Comparison of ENCODE assay signal across 18 cellular contexts in genomic region chr1:67418839-67419586, GRCh38. TPM values are rescaled to one million over a fixed set of nuclear protein-coding genes. Genes with fewer than 3 reads are reported as not detected.
A peak's percentile ranks its signal among the peaks of the same experiment; 100 is the strongest.
DNase-seq lines count a peak whose midpoint lies in the region; ATAC-seq and TF ChIP-seq lines count a peak whose summit lies in the region.
"Had no signal": no experiment of that assay in that cellular context is flagged by ENCODE, and none has a peak within 500 bp of the region (broad histone marks: within the 10 kb centered on the region; RNA-seq: fewer than 3 reads in every experiment).

No MANE protein-coding gene starts in this region.

- H3K27me3 ChIP-seq in CD8-positive, alpha-beta T cell (ENCODE audit: insufficient read depth, low read length) = no peaks in the 10 kb centered on the region
- H3K27me3 ChIP-seq in Loucy (ENCODE audit: insufficient read depth, low read length, poor library complexity, severe bottlenecking) = no peaks in the 10 kb centered on the region
- no peaks in the 10 kb centered on the region for H3K27me3 ChIP-seq in parathyroid adenoma (ENCODE audit: control insufficient read depth, insufficient read depth, low read length)
- H3K27me3 ChIP-seq in tibial artery = no peaks in the 10 kb centered on the region
- H3K27me3 ChIP-seq: gastroesophageal sphincter, pancreas had no signal

- POLR2A ChIA-PET in CD8-positive, alpha-beta T cell (lab: Charles Lee) = interaction anchor here (3.4 kb wide), 1 partner anchor 11 kb away, joined by 16 read pairs; the partner anchor contains the start of gene SERBP1

- H3K36me3 ChIP-seq in CD8-positive, alpha-beta T cell (ENCODE audit: insufficient read depth, low read length) = peaks cover 62% of the 10 kb centered on the region
- H3K36me3 ChIP-seq in Loucy (ENCODE audit: insufficient read depth, low read length) (peaks cover 99% of the 10 kb centered on the region), parathyroid adenoma (ENCODE audit: control insufficient read depth, insufficient read depth, low read length) (peaks cover 4% of the 10 kb centered on the region), tibial artery (peaks cover 91 to 96% (median 94%) of the 10 kb centered on the region in 3 donors)

- intact Hi-C loops in CD8-positive, alpha-beta T cell (cut with DNase I, micrococcal nuclease) = no loop called here
- intact Hi-C loops in tibial artery (cut with DNase I; ENCODE audit: low total_unique reads) = no loop called here

- peak overlapping the region; percentile 75 for H3K27ac Mint-ChIP-seq in CD8-positive, alpha-beta T cell
- peak overlapping the region; percentile 90 for H3K27ac Mint-ChIP-seq in central memory CD8-positive, alpha-beta T cell (ENCODE audit: low read depth)
- H3K27ac Mint-ChIP-seq: activated B cell treated with CpG ODN at 0.5 μM for 24 hours had no signal

- H3K9me2 ChIP-seq in Loucy (replicated peaks; ENCODE audit: low read depth, low read length) = no peaks in the 10 kb centered on the region

- H3K4me2 ChIP-seq in Loucy (ENCODE audit: low read depth, low read length, poor library complexity, severe bottlenecking) (peak overlapping the region; percentile 98), parathyroid adenoma (ENCODE audit: low read length) (peak overlapping the region; percentile 8)

- no peak overlapping the region for H3K4me3 Mint-ChIP-seq in CD8-positive, alpha-beta T cell
- no peak overlapping the region for H3K4me3 Mint-ChIP-seq in central memory CD8-positive, alpha-beta T cell
- H3K4me3 Mint-ChIP-seq: activated B cell treated with CpG ODN at 0.5 μM for 24 hours; nephron; stimulated activated naive B cell treated with anti-CD40 and anti-IgM and Interleukin-4, amounts not matched to agents 10 μg/mL and 1 μg/mL and 100 μg/mL, for 72 hours had no signal

- H3F3A ChIP-seq in Loucy (ENCODE audit: low read depth) = no peaks in the 10 kb centered on the region

- H3K4me1 ChIP-seq in CD8-positive, alpha-beta T cell (ENCODE audit: insufficient read depth, low read length) = peaks cover 9% of the 10 kb centered on the region
- peaks cover 64% of the 10 kb centered on the region for H3K4me1 ChIP-seq in Loucy (ENCODE audit: insufficient read depth, low read length, poor library complexity, severe bottlenecking)
- peaks cover 12% of the 10 kb centered on the region for H3K4me1 ChIP-seq in parathyroid adenoma
- peaks cover 0 to 5% (median 0%) of the 10 kb centered on the region in 4 donors for H3K4me1 ChIP-seq in tibial artery

- no peaks in the 10 kb centered on the region for H3K9me3 ChIP-seq in CD8-positive, alpha-beta T cell (ENCODE audit: low read length)
- H3K9me3 ChIP-seq in Loucy (ENCODE audit: insufficient read depth, low read depth, low read length) = no peaks in the 10 kb centered on the region
- H3K9me3 ChIP-seq in parathyroid adenoma (ENCODE audit: control insufficient read depth, low read length) = no peaks in the 10 kb centered on the region
- no peaks in the 10 kb centered on the region for H3K9me3 ChIP-seq in tibial artery
- H3K9me3 ChIP-seq: gastroesophageal sphincter, pancreas had no signal

- no peak overlapping the region for H3K27ac ChIP-seq in CD8-positive, alpha-beta T cell (ENCODE audit: low read depth, low read length)
- no peak overlapping the region for H3K27ac ChIP-seq in parathyroid adenoma
- no peak overlapping the region for H3K27ac ChIP-seq in tibial artery
- H3K27ac ChIP-seq: gastroesophageal sphincter, pancreas had no signal

- no peak overlapping the region for H3K4me3 ChIP-seq in CD8-positive, alpha-beta T cell (ENCODE audit: low read depth, low read length)
- H3K4me3 ChIP-seq in Loucy (ENCODE audit: low read length, poor library complexity, severe bottlenecking) = peak overlapping the region; percentile 56
- no peak overlapping the region for H3K4me3 ChIP-seq in parathyroid adenoma (ENCODE audit: low read depth, low read length)
- no peak overlapping the region for H3K4me3 ChIP-seq in tibial artery
- H3K4me3 ChIP-seq: gastroesophageal sphincter, pancreas had no signal

- H3K27me3 Mint-ChIP-seq in CD8-positive, alpha-beta T cell (ENCODE audit: low read depth) = no peaks in the 10 kb centered on the region
- no peaks in the 10 kb centered on the region for H3K27me3 Mint-ChIP-seq in central memory CD8-positive, alpha-beta T cell
- H3K27me3 Mint-ChIP-seq: activated B cell treated with CpG ODN at 0.5 μM for 24 hours; stimulated activated naive B cell treated with anti-CD40 and anti-IgM and Interleukin-4, amounts not matched to agents 10 μg/mL and 1 μg/mL and 100 μg/mL, for 72 hours had no signal

- CTCF ChIA-PET in CD8-positive, alpha-beta T cell (lab: Charles Lee) = no interaction called here

- H2AFZ ChIP-seq in Loucy (ENCODE audit: low read length) (no peak overlapping the region), parathyroid adenoma (no peak overlapping the region)

- no peak for TF ChIP-seq CTCF in CD8-positive, alpha-beta T cell (IDR thresholded peaks at IDR 0.05)
- no peak for TF ChIP-seq CTCF in Loucy (conservative IDR thresholded peaks at IDR 0.05; ENCODE audit: low read length)
- no peak for TF ChIP-seq CTCF in parathyroid adenoma (IDR thresholded peaks at IDR 0.05)
- TF ChIP-seq CTCF in tibial artery (IDR thresholded peaks at IDR 0.05) = no peak

- peaks cover 92% of the 10 kb centered on the region for H3K36me3 Mint-ChIP-seq in CD8-positive, alpha-beta T cell
- H3K36me3 Mint-ChIP-seq in central memory CD8-positive, alpha-beta T cell (ENCODE audit: insufficient read depth) = peaks cover 92% of the 10 kb centered on the region

- H3K79me2 ChIP-seq in Loucy (ENCODE audit: insufficient read depth, low read length) = peaks cover 100% of the 10 kb centered on the region
- peaks cover 16% of the 10 kb centered on the region for H3K79me2 ChIP-seq in parathyroid adenoma

- peaks cover 62% of the 10 kb centered on the region for H3K4me1 Mint-ChIP-seq in CD8-positive, alpha-beta T cell (ENCODE audit: low read depth)
- peaks cover 36% of the 10 kb centered on the region for H3K4me1 Mint-ChIP-seq in central memory CD8-positive, alpha-beta T cell

- no peak for ATAC-seq in CD8-positive, alpha-beta T cell
- no peak for ATAC-seq in central memory CD8-positive, alpha-beta T cell (replicated peaks; ENCODE audit: extremely low read depth, poor library complexity, severe bottlenecking)
- ATAC-seq: gastroesophageal sphincter; pancreas; sciatic nerve; stimulated activated naive B cell treated with anti-CD40 and anti-IgM and Interleukin-4, amounts not matched to agents 10 μg/mL and 1 μg/mL and 100 μg/mL, for 72 hours had no signal

- peaks cover 100% of the 10 kb centered on the region for H4K20me1 ChIP-seq in Loucy (ENCODE audit: insufficient read depth, low read length, poor library complexity, severe bottlenecking)

- H3K9ac ChIP-seq in Loucy (ENCODE audit: low read depth, low read length, poor library complexity, severe bottlenecking) = no peak overlapping the region
- H3K9ac ChIP-seq in parathyroid adenoma = no peak overlapping the region

- H3K9me3 Mint-ChIP-seq in CD8-positive, alpha-beta T cell = no peaks in the 10 kb centered on the region
- no peaks in the 10 kb centered on the region for H3K9me3 Mint-ChIP-seq in central memory CD8-positive, alpha-beta T cell
- H3K9me3 Mint-ChIP-seq: activated B cell treated with CpG ODN at 0.5 μM for 24 hours; nephron; stimulated activated naive B cell treated with anti-CD40 and anti-IgM and Interleukin-4, amounts not matched to agents 10 μg/mL and 1 μg/mL and 100 μg/mL, for 72 hours had no signal

- no peak for DNase-seq in CD8-positive, alpha-beta T cell
- no peak for DNase-seq in central memory CD8-positive, alpha-beta T cell (ENCODE audit: low spot score in 2 of 2)
- DNase-seq in tibial artery (no peak), NOMO-1 (lab: John Stamatoyannopoulos, UW; ENCODE audit: unreplicated experiment in 2 of 2) (no peak), HCEC 1CT (no peak)
- DNase-seq: activated B cell treated with CpG ODN at 0.5 μM for 24 hours; activated effector memory CD4-positive, alpha-beta T cell treated with anti-CD3 and anti-CD28 coated beads, Interleukin-2, amount 50 U/mL, for 16 hours; cerebellar nuclear complex; DMS79 treated with DMSO at 0.1 percent for 48 hours; NCI-H1694; NCI-H774; pancreas; stimulated activated naive B cell treated with anti-CD40 and anti-IgM and Interleukin-4, amounts not matched to agents 10 μg/mL and 1 μg/mL and 100 μg/mL, for 72 hours had no signal

RNA-seq across cellular contexts. Expression of gene SERBP1, which starts 11.2 kb away (rescaled TPM):
- 100 to 1,000 TPM; 136 to 143 TPM for total RNA-seq in CD8-positive, alpha-beta T cell
